In the genomic region with DNA sequence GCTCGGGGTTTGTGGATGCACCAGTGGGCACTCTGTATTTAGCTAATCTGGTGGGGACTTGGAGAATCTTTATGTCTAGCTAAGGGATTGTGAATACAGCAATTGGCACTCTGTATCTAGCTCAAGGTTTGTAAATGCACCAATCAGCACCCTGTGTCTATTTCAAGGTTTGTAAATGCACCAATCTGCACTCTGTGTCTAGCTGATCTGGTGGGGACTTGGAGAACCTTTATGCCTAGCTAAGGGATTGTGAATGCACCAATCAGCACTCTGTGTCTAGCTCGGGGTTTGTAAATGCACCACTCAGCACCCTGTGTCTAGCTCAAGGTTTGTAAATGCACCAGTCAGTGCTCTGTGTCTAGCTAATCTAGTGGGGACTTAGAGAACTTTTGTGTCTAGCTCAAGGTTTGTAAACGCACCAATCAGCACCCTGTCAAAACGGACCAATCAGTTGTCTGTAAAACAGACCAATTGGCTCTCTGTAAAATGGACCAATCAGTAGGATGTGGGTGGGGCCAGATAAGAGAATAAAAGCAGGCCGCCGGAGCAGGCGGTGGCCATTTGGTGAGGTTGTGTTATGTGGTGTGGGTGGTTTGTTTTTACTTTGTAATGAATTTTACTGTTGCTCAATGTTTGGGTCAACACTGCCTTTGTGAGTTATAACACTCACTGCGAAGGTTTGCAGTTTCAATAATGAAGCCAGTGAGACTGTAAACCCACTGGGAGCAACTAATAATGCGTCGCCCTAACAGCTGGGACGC, we compare ENCODE assay signal across 8 cellular contexts. TPM values are rescaled to one million over a fixed set of nuclear protein-coding genes. Genes with fewer than 3 reads are reported as not detected.
DNase-seq lines count a peak whose midpoint lies in the region; ATAC-seq and TF ChIP-seq lines count a peak whose summit lies in the region.
"Not testable (repeated sequence)": the region's sequence is repeated elsewhere in the genome, so short reads cannot be mapped to it uniquely, and the experiment has no call there.
"Had no signal": no experiment of that assay in that cellular context is flagged by ENCODE, and none has a peak within 500 bp of the region (broad histone marks: within the 10 kb centered on the region; RNA-seq: fewer than 3 reads in every experiment).

No MANE protein-coding gene starts in this region.

- not testable (repeated sequence) for H2AFZ ChIP-seq in trophoblast cell (ENCODE audit: insufficient read depth, low read length, poor library complexity)

- H3K9ac ChIP-seq in trophoblast cell (ENCODE audit: low read length), result not testable (repeated sequence)

- H3K9me3 ChIP-seq in CD8-positive, alpha-beta memory T cell (ENCODE audit: low read length); naive thymus-derived CD4-positive, alpha-beta T cell (ENCODE audit: control insufficient read depth in 2 of 3, low read length in 3 of 3); trophoblast cell (ENCODE audit: insufficient read depth, low read depth, low read length): not testable (repeated sequence)

- H3K23ac ChIP-seq in trophoblast cell (ENCODE audit: low read length), result not testable (repeated sequence)

- not testable (repeated sequence) for TF ChIP-seq CTCF in endothelial cell (IDR thresholded peaks at IDR 0.05; ENCODE audit: unreplicated experiment)

- H3K4me2 ChIP-seq in trophoblast cell (ENCODE audit: low read length), result peak overlapping the region; percentile 59

- not testable (repeated sequence) for H3K18ac ChIP-seq in trophoblast cell (ENCODE audit: low read length)

- not testable (repeated sequence) for H2BK12ac ChIP-seq in trophoblast cell (ENCODE audit: low read length)

- H2AK5ac ChIP-seq in trophoblast cell (ENCODE audit: low read length), result not testable (repeated sequence)

- H3K79me1 ChIP-seq in trophoblast cell (ENCODE audit: low read length), result not testable (repeated sequence)

- H3K14ac ChIP-seq in trophoblast cell (ENCODE audit: low read length), result not testable (repeated sequence)

- not testable (repeated sequence) for ATAC-seq in naive thymus-derived CD4-positive, alpha-beta T cell

- H3K4me1 Mint-ChIP-seq in CD8-positive, alpha-beta memory T cell; activated CD4-positive, alpha-beta T cell treated with anti-CD3 and anti-CD28 coated beads, Interleukin-2, amount 10 ng/mL, durations not matched to agents 7 days and 5 days; endothelial cell (ENCODE audit: unreplicated experiment): not testable (repeated sequence)
- H3K4me1 Mint-ChIP-seq in activated naive CD8-positive, alpha-beta T cell treated with anti-CD3 and anti-CD28 coated beads for 36 hours, result peaks cover 10% of the 10 kb centered on the region
- H3K4me1 Mint-ChIP-seq in naive thymus-derived CD4-positive, alpha-beta T cell, result peaks cover 0 to 13% (median 4%) of the 10 kb centered on the region in 7 donors

- POLR2A ChIA-PET in CD8-positive, alpha-beta memory T cell (lab: Charles Lee); activated CD4-positive, alpha-beta T cell treated with anti-CD3 and anti-CD28 coated beads, Interleukin-2, amount 10 ng/mL, durations not matched to agents 7 days and 5 days (lab: Charles Lee); naive thymus-derived CD4-positive, alpha-beta T cell (lab: Charles Lee): not testable (repeated sequence)

- H3K27ac ChIP-seq in CD8-positive, alpha-beta memory T cell (ENCODE audit: low read depth, low read length); naive thymus-derived CD4-positive, alpha-beta T cell (ENCODE audit: low read depth, low read length); trophoblast cell (ENCODE audit: low read depth, low read length): not testable (repeated sequence)

- intact Hi-C loops in naive thymus-derived CD4-positive, alpha-beta T cell (cut with micrococcal nuclease), result not testable (repeated sequence)

- not testable (repeated sequence) for H3K9me3 Mint-ChIP-seq in CD8-positive, alpha-beta memory T cell; activated CD4-positive, alpha-beta T cell treated with anti-CD3 and anti-CD28 coated beads, Interleukin-2, amount 10 ng/mL, durations not matched to agents 7 days and 5 days; endothelial cell (ENCODE audit: unreplicated experiment); naive thymus-derived CD4-positive, alpha-beta T cell
- H3K9me3 Mint-ChIP-seq in activated naive CD8-positive, alpha-beta T cell treated with anti-CD3 and anti-CD28 coated beads for 36 hours, result peaks cover 14% of the 10 kb centered on the region

- not testable (repeated sequence) for H2BK120ac ChIP-seq in trophoblast cell (ENCODE audit: insufficient read depth, low read length, poor library complexity)

- no CpG with 5 or more reads among the region's 11 CpGs for WGBS in trophoblast cell (ENCODE audit: extremely low coverage, insufficient coverage, insufficient read length)

- H4K12ac ChIP-seq in trophoblast cell (ENCODE audit: low read depth, low read length), result not testable (repeated sequence)

- peaks cover 2 to 13% of the 10 kb centered on the region in 2 donors for H3K27me3 Mint-ChIP-seq in CD8-positive, alpha-beta memory T cell
- peaks cover 14% of the 10 kb centered on the region for H3K27me3 Mint-ChIP-seq in activated CD4-positive, alpha-beta T cell treated with anti-CD3 and anti-CD28 coated beads, Interleukin-2, amount 10 ng/mL, durations not matched to agents 7 days and 5 days
- H3K27me3 Mint-ChIP-seq in activated naive CD8-positive, alpha-beta T cell treated with anti-CD3 and anti-CD28 coated beads for 36 hours, result peaks cover 27% of the 10 kb centered on the region
- peaks cover 12% of the 10 kb centered on the region for H3K27me3 Mint-ChIP-seq in endothelial cell (ENCODE audit: unreplicated experiment)
- peaks cover 0 to 20% (median 7%) of the 10 kb centered on the region in 5 donors for H3K27me3 Mint-ChIP-seq in naive thymus-derived CD4-positive, alpha-beta T cell

- H4K91ac ChIP-seq in trophoblast cell (ENCODE audit: low read depth, low read length), result not testable (repeated sequence)

- not testable (repeated sequence) for H2BK5ac ChIP-seq in trophoblast cell (ENCODE audit: low read depth, low read length, poor library complexity)

- not testable (repeated sequence) for H3K36me3 Mint-ChIP-seq in CD8-positive, alpha-beta memory T cell; activated CD4-positive, alpha-beta T cell treated with anti-CD3 and anti-CD28 coated beads, Interleukin-2, amount 10 ng/mL, durations not matched to agents 7 days and 5 days (ENCODE audit: low read depth); activated naive CD8-positive, alpha-beta T cell treated with anti-CD3 and anti-CD28 coated beads for 36 hours; endothelial cell (ENCODE audit: low read depth, unreplicated experiment); naive thymus-derived CD4-positive, alpha-beta T cell

- CTCF ChIA-PET in CD8-positive, alpha-beta memory T cell (lab: Charles Lee); naive thymus-derived CD4-positive, alpha-beta T cell (lab: Charles Lee): not testable (repeated sequence)
- CTCF ChIA-PET in activated CD4-positive, alpha-beta T cell treated with anti-CD3 and anti-CD28 coated beads, Interleukin-2, amount 10 ng/mL, durations not matched to agents 7 days and 5 days (lab: Charles Lee), result interaction anchor here (1.1 kb wide), 1 partner anchor 12 kb away, joined by 5 read pairs; no protein-coding TSS in a partner anchor

- not testable (repeated sequence) for H3K27me3 ChIP-seq in CD8-positive, alpha-beta memory T cell (ENCODE audit: insufficient read depth, low read length, poor library complexity, severe bottlenecking); naive thymus-derived CD4-positive, alpha-beta T cell (ENCODE audit: control insufficient read depth in 2 of 2, insufficient read depth in 2 of 2, low read length in 2 of 2); trophoblast cell (ENCODE audit: insufficient read depth, low read length)

- H3K4ac ChIP-seq in trophoblast cell (ENCODE audit: low read depth, low read length), result not testable (repeated sequence)

- peak overlapping the region in 1 of 8 donors; percentile 40 for H3K27ac Mint-ChIP-seq in CD8-positive, alpha-beta memory T cell
- H3K27ac Mint-ChIP-seq in activated CD4-positive, alpha-beta T cell treated with anti-CD3 and anti-CD28 coated beads, Interleukin-2, amount 10 ng/mL, durations not matched to agents 7 days and 5 days; activated naive CD8-positive, alpha-beta T cell treated with anti-CD3 and anti-CD28 coated beads for 36 hours; endothelial cell (ENCODE audit: unreplicated experiment); naive thymus-derived CD4-positive, alpha-beta T cell: not testable (repeated sequence)

- not testable (repeated sequence) for H4K8ac ChIP-seq in trophoblast cell (ENCODE audit: low read depth, low read length)

- H3K4me3 ChIP-seq in CD8-positive, alpha-beta memory T cell (ENCODE audit: low read length); naive thymus-derived CD4-positive, alpha-beta T cell (ENCODE audit: low read length); trophoblast cell (ENCODE audit: low read depth, low read length): not testable (repeated sequence)

- not testable (repeated sequence) for H3K36me3 ChIP-seq in CD8-positive, alpha-beta memory T cell (ENCODE audit: insufficient read depth, low read length); naive thymus-derived CD4-positive, alpha-beta T cell (ENCODE audit: control insufficient read depth in 2 of 3, insufficient read depth in 3 of 3, low read length in 3 of 3); trophoblast cell (ENCODE audit: control insufficient read depth in 1 of 2, insufficient read depth in 2 of 2, low read length in 2 of 2)

- H3K4me3 Mint-ChIP-seq in CD8-positive, alpha-beta memory T cell, result peak overlapping the region; percentile 45 to 74 (median 64)
- peak overlapping the region; percentile 33 for H3K4me3 Mint-ChIP-seq in activated CD4-positive, alpha-beta T cell treated with anti-CD3 and anti-CD28 coated beads, Interleukin-2, amount 10 ng/mL, durations not matched to agents 7 days and 5 days
- H3K4me3 Mint-ChIP-seq in activated naive CD8-positive, alpha-beta T cell treated with anti-CD3 and anti-CD28 coated beads for 36 hours, result peak overlapping the region; percentile 70
- peak overlapping the region; percentile 67 for H3K4me3 Mint-ChIP-seq in endothelial cell (ENCODE audit: unreplicated experiment)
- peak overlapping the region in 7 of 10 donors; percentile 6 to 72 (median 60) for H3K4me3 Mint-ChIP-seq in naive thymus-derived CD4-positive, alpha-beta T cell

- H3K79me2 ChIP-seq in trophoblast cell (ENCODE audit: control insufficient read depth, insufficient read depth, low read length, poor library complexity), result not testable (repeated sequence)

- not testable (repeated sequence) for DNase-seq in CD8-positive, alpha-beta memory T cell; activated CD4-positive, alpha-beta T cell treated with anti-CD3 and anti-CD28 coated beads, Interleukin-2, amount 10 ng/mL, durations not matched to agents 7 days and 5 days; endothelial cell (ENCODE audit: low spot score); naive thymus-derived CD4-positive, alpha-beta T cell; trophoblast cell
- peak; percentile 4 for DNase-seq in SHP77 treated with DMSO at 0.1 percent for 48 hours (lab: John Stamatoyannopoulos, UW)
- peak; percentile 4 for DNase-seq in activated naive CD8-positive, alpha-beta T cell treated with anti-CD3 and anti-CD28 coated beads for 36 hours

- H3K4me1 ChIP-seq in CD8-positive, alpha-beta memory T cell (ENCODE audit: insufficient read depth, low read length); naive thymus-derived CD4-positive, alpha-beta T cell (ENCODE audit: control insufficient read depth in 2 of 2, insufficient read depth in 2 of 2, low read length in 2 of 2); trophoblast cell (ENCODE audit: control insufficient read depth in 1 of 2, insufficient read depth in 2 of 2, low read length in 2 of 2): not testable (repeated sequence)

RNA-seq across cellular contexts. Expression of a gene that starts 33.8 kb away (rescaled TPM):
- total RNA-seq in CD8-positive, alpha-beta memory T cell, result 1 to 10 TPM; 6.8 to 7.4 TPM
- polyA plus RNA-seq in CD8-positive, alpha-beta memory T cell, result not detected
- 1 to 10 TPM; 1.1 to 1.9 TPM for total RNA-seq in activated CD4-positive, alpha-beta T cell treated with anti-CD3 and anti-CD28 coated beads, Interleukin-2, amount 10 ng/mL, durations not matched to agents 7 days and 5 days
- total RNA-seq in activated naive CD8-positive, alpha-beta T cell treated with anti-CD3 and anti-CD28 coated beads for 36 hours, result 1 to 10 TPM; 5.7 to 6.3 TPM
- total RNA-seq in endothelial cell (ENCODE audit: unreplicated experiment), result 1.6 TPM
- total RNA-seq in naive thymus-derived CD4-positive, alpha-beta T cell, result 1 to 10 TPM in 2 of 5 experiments, not detected in 3; 1.2 to 1.9 TPM
- polyA plus RNA-seq in naive thymus-derived CD4-positive, alpha-beta T cell, result 1 to 10 TPM; 1.1 to 1.3 TPM
- 3.5 and 4.0 TPM in 2 replicates for polyA plus RNA-seq in trophoblast cell (2013)
- total RNA-seq: Calu3 had no signal

RNA-seq across cellular contexts. Expression of a gene that starts 34.2 kb away (rescaled TPM):
- 10 to 100 TPM; 57.1 to 58.0 TPM for total RNA-seq in CD8-positive, alpha-beta memory T cell
- polyA plus RNA-seq in CD8-positive, alpha-beta memory T cell, result 18.8 TPM
- 10 to 100 TPM; 13.4 to 15.1 TPM for total RNA-seq in activated CD4-positive, alpha-beta T cell treated with anti-CD3 and anti-CD28 coated beads, Interleukin-2, amount 10 ng/mL, durations not matched to agents 7 days and 5 days
- total RNA-seq in activated naive CD8-positive, alpha-beta T cell treated with anti-CD3 and anti-CD28 coated beads for 36 hours, result 10 to 100 TPM; 58.5 to 60.2 TPM
- total RNA-seq in endothelial cell (ENCODE audit: unreplicated experiment), result 12.8 TPM
- 10 to 100 TPM in 1 of 5 experiments, 1 to 10 TPM in 4; 5.2 to 15.2 (median 8.0) TPM for total RNA-seq in naive thymus-derived CD4-positive, alpha-beta T cell
- 10 to 100 TPM; 16.5 to 22.0 TPM for polyA plus RNA-seq in naive thymus-derived CD4-positive, alpha-beta T cell
- 16.1 and 16.9 TPM in 2 replicates for polyA plus RNA-seq in trophoblast cell (2013)
